Comparison of ENCODE assay signal across 12 cellular contexts in genomic region chr2:239602290-239603282, GRCh38.
DNase-seq lines count a peak whose midpoint lies in the region; ATAC-seq and TF ChIP-seq lines count a peak whose summit lies in the region.
"Had no signal": no experiment of that assay in that cellular context is flagged by ENCODE, and none has a peak within 500 bp of the region (broad histone marks: within the 10 kb centered on the region; RNA-seq: fewer than 3 reads in every experiment).

No MANE protein-coding gene starts in this region.

- peak overlapping the region; percentile 77 for H3K27ac Mint-ChIP-seq in T-helper 1 cell treated with Interleukin-12 subunit alpha and Interleukin-12 subunit beta and Interleukin-4 antibody, amounts not matched to agents 30 μg/mL and 1 μg/mL, for 36 hours
- H3K27ac Mint-ChIP-seq: dendritic cell treated with granulocyte-macrophage colony-stimulating factor and Interleukin-4, amounts not matched to agents 40 ng/mL and 50 ng/mL, for 4 days; IgD-negative memory B cell had no signal

- H3K9me3 ChIP-seq in right cardiac atrium (ENCODE audit: control insufficient read depth, low read length) (no peaks in the 10 kb centered on the region), upper lobe of right lung (no peaks in the 10 kb centered on the region), left ventricle myocardium inferior (replicated peaks) (peaks cover 3% of the 10 kb centered on the region)
- H3K9me3 ChIP-seq: BE2C had no signal

- no peaks in the 10 kb centered on the region for H3K36me3 ChIP-seq in upper lobe of right lung
- no peaks in the 10 kb centered on the region for H3K36me3 ChIP-seq in left ventricle myocardium inferior
- H3K36me3 ChIP-seq: BE2C had no signal

- H3K9me3 Mint-ChIP-seq in T-helper 1 cell treated with Interleukin-12 subunit alpha and Interleukin-12 subunit beta and Interleukin-4 antibody, amounts not matched to agents 30 μg/mL and 1 μg/mL, for 36 hours = no peaks in the 10 kb centered on the region
- H3K9me3 Mint-ChIP-seq: dendritic cell treated with granulocyte-macrophage colony-stimulating factor and Interleukin-4, amounts not matched to agents 40 ng/mL and 50 ng/mL, for 4 days had no signal

- H3K4me3 ChIP-seq in right cardiac atrium (ENCODE audit: low read length) (no peak overlapping the region), upper lobe of right lung (no peak overlapping the region), left ventricle myocardium inferior (no peak overlapping the region)

- H3K4me1 ChIP-seq in right cardiac atrium (ENCODE audit: control insufficient read depth, insufficient read depth, low read length) (no peaks in the 10 kb centered on the region), upper lobe of right lung (no peaks in the 10 kb centered on the region), left ventricle myocardium inferior (no peaks in the 10 kb centered on the region)
- H3K4me1 ChIP-seq: BE2C had no signal

- peaks cover 31% of the 10 kb centered on the region for H3K27me3 Mint-ChIP-seq in T-helper 1 cell treated with Interleukin-12 subunit alpha and Interleukin-12 subunit beta and Interleukin-4 antibody, amounts not matched to agents 30 μg/mL and 1 μg/mL, for 36 hours (ENCODE audit: low read depth)

- TF ChIP-seq CTCF in upper lobe of right lung (IDR thresholded peaks at IDR 0.05) (no peak), left ventricle myocardium inferior (IDR thresholded peaks at IDR 0.05; ENCODE audit: borderline replicate concordance) (no peak)

- H3K27ac ChIP-seq in right cardiac atrium (ENCODE audit: low read length) (no peak overlapping the region), upper lobe of right lung (no peak overlapping the region), left ventricle myocardium inferior (replicated peaks) (no peak overlapping the region)

- H3K27me3 ChIP-seq in right cardiac atrium (ENCODE audit: control insufficient read depth, insufficient read depth) (no peaks in the 10 kb centered on the region), upper lobe of right lung (no peaks in the 10 kb centered on the region), left ventricle myocardium inferior (ENCODE audit: low read depth) (peaks cover 63% of the 10 kb centered on the region)
- H3K27me3 ChIP-seq: BE2C had no signal

- H3K4me1 Mint-ChIP-seq in T-helper 1 cell treated with Interleukin-12 subunit alpha and Interleukin-12 subunit beta and Interleukin-4 antibody, amounts not matched to agents 30 μg/mL and 1 μg/mL, for 36 hours (ENCODE audit: low read depth) = peaks cover 7% of the 10 kb centered on the region
- H3K4me1 Mint-ChIP-seq: IgD-negative memory B cell had no signal

- H3K4me3 Mint-ChIP-seq in T-helper 1 cell treated with Interleukin-12 subunit alpha and Interleukin-12 subunit beta and Interleukin-4 antibody, amounts not matched to agents 30 μg/mL and 1 μg/mL, for 36 hours = no peak overlapping the region
- H3K4me3 Mint-ChIP-seq: dendritic cell treated with granulocyte-macrophage colony-stimulating factor and Interleukin-4, amounts not matched to agents 40 ng/mL and 50 ng/mL, for 4 days; IgD-negative memory B cell had no signal

- WGBS in right cardiac atrium = 80% methylated on average over 30 of the region's 30 CpGs

- DNase-seq in right cardiac atrium (peak in 2 of 3 donors; percentile 13 to 39), left ventricle myocardium superior (no peak), islet precursor cell (peak; percentile 46), upper lobe of right lung (peak; percentile 46), NCI-H2081 (lab: John Stamatoyannopoulos, UW) (no peak), left ventricle myocardium inferior (no peak)
- DNase-seq: BE2C, NCI-H524 treated with DMSO at 0.1 percent for 48 hours had no signal

- H3K36me3 Mint-ChIP-seq in T-helper 1 cell treated with Interleukin-12 subunit alpha and Interleukin-12 subunit beta and Interleukin-4 antibody, amounts not matched to agents 30 μg/mL and 1 μg/mL, for 36 hours (ENCODE audit: low read depth) = no peaks in the 10 kb centered on the region
- H3K36me3 Mint-ChIP-seq: IgD-negative memory B cell had no signal

- ATAC-seq in right cardiac atrium (no peak), left ventricle myocardium superior (no peak), upper lobe of right lung (peak; percentile 26), HG02840 (IDR thresholded peaks at IDR 0.05; ENCODE audit: low FRiP score, unreplicated experiment) (no peak)

- intact Hi-C loops in right cardiac atrium (cut with DNase I) = no loop called here
- intact Hi-C loops in left ventricle myocardium superior (cut with micrococcal nuclease) = no loop called here
- intact Hi-C loops in upper lobe of right lung (cut with DNase I) = no loop called here
- intact Hi-C loops in left ventricle myocardium inferior (cut with micrococcal nuclease) = no loop called here

Comparison
In these comparisons a context has a peak if more than half of its experiments do, and no peak if none do; other contexts are left out.
1. DNase-seq: peak in right cardiac atrium (2 of 3), islet precursor cell (single experiment) and upper lobe of right lung (single experiment); none in left ventricle myocardium superior (single experiment), NCI-H2081 (0 of 2) and left ventricle myocardium inferior (single experiment).